Comparison of ENCODE assay signal across 8 cellular contexts in the genomic region with DNA sequence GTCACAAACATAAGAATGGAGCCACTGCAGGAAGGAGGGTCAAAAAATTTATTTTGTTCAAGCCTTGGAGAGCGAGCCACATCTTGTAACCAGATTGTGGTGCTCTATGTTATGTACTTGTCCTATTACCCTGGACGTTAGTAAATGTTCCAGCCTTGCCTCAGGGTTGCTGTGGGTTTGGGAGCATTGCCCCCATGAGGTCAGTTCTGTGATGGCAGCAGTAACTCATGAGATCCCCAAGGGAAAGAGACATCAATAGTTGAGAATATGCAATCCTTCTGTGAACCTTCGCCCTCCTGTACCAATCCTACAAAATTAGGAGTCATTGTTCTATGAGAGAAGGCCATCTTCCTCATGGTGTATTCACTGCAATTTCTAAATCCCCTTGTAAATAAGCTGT. TPM values are rescaled to one million over a fixed set of nuclear protein-coding genes. Genes with fewer than 3 reads are reported as not detected.
DNase-seq lines count a peak whose midpoint lies in the region; TF ChIP-seq lines count a peak whose summit lies in the region.

No MANE protein-coding gene starts in this region.

- no peaks in the 10 kb centered on the region for H3K4me1 ChIP-seq in iPS DF 6.9 (ENCODE audit: control insufficient read depth, insufficient read depth, low read length)
- H3K4me1 ChIP-seq in esophagus muscularis mucosa = no peaks in the 10 kb centered on the region
- no peaks in the 10 kb centered on the region for H3K4me1 ChIP-seq in thyroid gland

- no peaks in the 10 kb centered on the region for H4K20me1 ChIP-seq in SU-DHL-6 (ENCODE audit: low read depth, low read length)

- no peak overlapping the region for H3K9ac ChIP-seq in SU-DHL-6 (ENCODE audit: low read length)

- no peaks in the 10 kb centered on the region for H3K9me2 ChIP-seq in SU-DHL-6 (replicated peaks; ENCODE audit: insufficient read depth, low read length)

- H3K79me2 ChIP-seq in SU-DHL-6 (ENCODE audit: insufficient read depth, low read length) = no peaks in the 10 kb centered on the region

- in situ Hi-C loops in GM13977 (cut with MboI; ENCODE audit: low pct_unique_long_range_greater_than_20kb, low sequenced_read_pairs, unreplicated experiment) = no loop called here

- peak; percentile 51 for TF ChIP-seq CTCF in AG10803 (conservative IDR thresholded peaks at IDR 0.05; ENCODE audit: low read length)
- peak; percentile 75 for TF ChIP-seq CTCF in GM13977 (IDR thresholded peaks at IDR 0.05; ENCODE audit: extremely low read depth, insufficient read depth, missing control alignments)
- peak; percentile 29 for TF ChIP-seq CTCF in SU-DHL-6 (IDR thresholded peaks at IDR 0.05; ENCODE audit: insufficient read depth, low read length, poor library complexity, severe bottlenecking)
- TF ChIP-seq CTCF in esophagus muscularis mucosa (IDR thresholded peaks at IDR 0.05) = no peak
- TF ChIP-seq CTCF in thyroid gland (IDR thresholded peaks at IDR 0.05) = peak in 1 of 6 experiments; percentile 20

- H3F3A ChIP-seq in SU-DHL-6 (ENCODE audit: insufficient read depth) = no peaks in the 10 kb centered on the region

- H3K27me3 ChIP-seq in SU-DHL-6 (ENCODE audit: low read length) (no peaks in the 10 kb centered on the region), iPS DF 6.9 (ENCODE audit: control insufficient read depth, insufficient read depth, low read length) (no peaks in the 10 kb centered on the region), esophagus muscularis mucosa (no peaks in the 10 kb centered on the region), thyroid gland (no peaks in the 10 kb centered on the region)

- no CpG with 5 or more reads among the region's 3 CpGs for WGBS in iPS DF 6.9 (ENCODE audit: insufficient coverage, insufficient read length)
- WGBS in esophagus muscularis mucosa = 60% methylated on average over 3 of the region's 3 CpGs
- WGBS in thyroid gland, 2 donors = 63 to 77% methylated on average over 3 of the region's 3 CpGs

- H3K4me3 ChIP-seq in AG10803 (ENCODE audit: low read length) (no peak overlapping the region), SU-DHL-6 (ENCODE audit: insufficient read depth, low read length, poor library complexity, severe bottlenecking) (no peak overlapping the region), iPS DF 6.9 (ENCODE audit: low read length) (no peak overlapping the region), esophagus muscularis mucosa (no peak overlapping the region), thyroid gland (replicated peaks in 1 of 3) (no peak overlapping the region)

- H3K27ac ChIP-seq in SU-DHL-6 (ENCODE audit: low read depth, low read length) = no peak overlapping the region
- no peak overlapping the region for H3K27ac ChIP-seq in iPS DF 6.9 (ENCODE audit: low read length)
- H3K27ac ChIP-seq in esophagus muscularis mucosa (replicated peaks in 1 of 4) = no peak overlapping the region
- no peak overlapping the region for H3K27ac ChIP-seq in thyroid gland

- H3K36me3 ChIP-seq in SU-DHL-6 (ENCODE audit: low read length) (no peaks in the 10 kb centered on the region), iPS DF 6.9 (ENCODE audit: control insufficient read depth, insufficient read depth, low read length) (no peaks in the 10 kb centered on the region), esophagus muscularis mucosa (no peaks in the 10 kb centered on the region), thyroid gland (no peaks in the 10 kb centered on the region)

- TF ChIP-seq RAD21 in Ishikawa (IDR thresholded peaks at IDR 0.05; ENCODE audit: low read depth) = peak; percentile 69

- DNase-seq in AG10803 (ENCODE audit: low read depth) (peak; percentile 39), GM13977 (ENCODE audit: low spot score) (peak; percentile 38), iPS DF 6.9 (ENCODE audit: low read depth, low spot score) (peak; percentile 37), esophagus muscularis mucosa (ENCODE audit: extremely low spot score) (no peak), thyroid gland (no peak), T-helper 1 cell (no peak)

- intact Hi-C loops in esophagus muscularis mucosa (cut with DNase I) (loop anchor here (5.0 kb wide), 2 partner anchors 81 to 196 kb away; partner anchors contain the start of genes RARS2 and SLC35A1), thyroid gland (cut with DNase I) (no loop called here)

- H3K4me2 ChIP-seq in SU-DHL-6 (ENCODE audit: low read depth, low read length, poor library complexity, severe bottlenecking) = no peak overlapping the region

- TF ChIP-seq EP300 in Ishikawa (IDR thresholded peaks at IDR 0.05; ENCODE audit: borderline replicate concordance) = no peak
- TF ChIP-seq EP300 in esophagus muscularis mucosa (IDR thresholded peaks at IDR 0.05) = no peak

- no peaks in the 10 kb centered on the region for H3K9me3 ChIP-seq in SU-DHL-6 (ENCODE audit: insufficient read depth, low read length)
- H3K9me3 ChIP-seq in iPS DF 6.9 (ENCODE audit: control insufficient read depth, insufficient read depth, low read length) = no peaks in the 10 kb centered on the region
- H3K9me3 ChIP-seq in esophagus muscularis mucosa = no peaks in the 10 kb centered on the region
- no peaks in the 10 kb centered on the region for H3K9me3 ChIP-seq in thyroid gland

- TF ChIP-seq POLR2A in esophagus muscularis mucosa (IDR thresholded peaks at IDR 0.05; ENCODE audit: low read depth) = no peak
- TF ChIP-seq POLR2A in thyroid gland (IDR thresholded peaks at IDR 0.05) = no peak

- H2AFZ ChIP-seq in SU-DHL-6 (ENCODE audit: low read depth, low read length, severe bottlenecking) = no peak overlapping the region

TF ChIP-seq in Ishikawa, 13 proteins besides CTCF, POLR2A, EP300 and RAD21:
- TF ChIP-seq MAX (IDR thresholded peaks at IDR 0.05) (no peak), TAF1 (IDR thresholded peaks at IDR 0.05; ENCODE audit: low read depth) (no peak), YY1 (IDR thresholded peaks at IDR 0.05; ENCODE audit: low read depth) (no peak), TCF12 (IDR thresholded peaks at IDR 0.05; ENCODE audit: low read depth) (no peak), CEBPB (IDR thresholded peaks at IDR 0.05) (no peak), ZBTB7A (IDR thresholded peaks at IDR 0.05; ENCODE audit: low read depth) (no peak), CREB1 (IDR thresholded peaks at IDR 0.05; ENCODE audit: low read depth) (no peak), EGR1 (IDR thresholded peaks at IDR 0.05) (no peak), REST (IDR thresholded peaks at IDR 0.05; ENCODE audit: low read depth) (no peak), TEAD4 (IDR thresholded peaks at IDR 0.05) (no peak)
- TF ChIP-seq, protein P1, sequence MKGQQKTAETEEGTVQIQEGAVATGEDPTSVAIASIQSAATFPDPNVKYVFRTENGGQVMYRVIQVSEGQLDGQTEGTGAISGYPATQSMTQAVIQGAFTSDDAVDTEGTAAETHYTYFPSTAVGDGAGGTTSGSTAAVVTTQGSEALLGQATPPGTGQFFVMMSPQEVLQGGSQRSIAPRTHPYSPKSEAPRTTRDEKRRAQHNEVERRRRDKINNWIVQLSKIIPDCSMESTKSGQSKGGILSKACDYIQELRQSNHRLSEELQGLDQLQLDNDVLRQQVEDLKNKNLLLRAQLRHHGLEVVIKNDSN (IDR thresholded peaks at IDR 0.05) = no peak

RNA-seq across cellular contexts. Expression of gene CFAP206, which starts 16.4 kb away (rescaled TPM):
- total RNA-seq in esophagus muscularis mucosa (under 1 TPM in 2 of 4 donors, not detected in 2; 0.23 to 0.26 TPM), thyroid gland (1 to 10 TPM; 1.2 to 4.1 (median 3.8) TPM)

RNA-seq across cellular contexts. Expression of gene C6orf163, which starts 46.7 kb away (rescaled TPM):
- 1 to 10 TPM in 3 of 4 donors, under 1 TPM in 1; 0.99 to 2.7 (median 1.8) TPM for total RNA-seq in esophagus muscularis mucosa
- total RNA-seq in thyroid gland = 10 to 100 TPM in 1 of 4 donors, 1 to 10 TPM in 3; 4.3 to 12.1 (median 7.3) TPM

Comparison
In these comparisons a context has a peak if more than half of its experiments do, and no peak if none do; other contexts are left out.
1. DNase-seq: peak in AG10803 (single experiment), GM13977 (single experiment) and iPS DF 6.9 (single experiment); none in esophagus muscularis mucosa (single experiment), thyroid gland (0 of 2) and T-helper 1 cell (0 of 5).
2. CTCF ChIP-seq: peak in AG10803 (single experiment), GM13977 (single experiment) and SU-DHL-6 (single experiment); none in esophagus muscularis mucosa (0 of 3).